In genomic region chr3:150237490-150237889, GRCh38 we compare ENCODE assay signal across 1 cellular context.
TF ChIP-seq lines count a peak whose summit lies in the region.

No MANE protein-coding gene starts in this region.

TF ChIP-seq in H1, 55 proteins besides CTCF, POLR2A, EP300 and RAD21:
- no peak for TF ChIP-seq SIRT6 (IDR thresholded peaks at IDR 0.05; ENCODE audit: low read length)
- no peak for TF ChIP-seq CBX8 (IDR thresholded peaks at IDR 0.05; ENCODE audit: borderline replicate concordance, low read depth, low read length)
- TF ChIP-seq HDAC6 (IDR thresholded peaks at IDR 0.05; ENCODE audit: low read depth, low read length): no peak
- TF ChIP-seq RNF2 (IDR thresholded peaks at IDR 0.05; ENCODE audit: borderline replicate concordance, low read depth, low read length, missing control alignments, poor library complexity, severe bottlenecking): no peak
- no peak for TF ChIP-seq TAF1 (IDR thresholded peaks at IDR 0.05; ENCODE audit: low read depth, low read length)
- TF ChIP-seq FOSL1 (IDR thresholded peaks at IDR 0.05; ENCODE audit: insufficient read depth, low read depth, low read length): no peak
- TF ChIP-seq NRF1 (IDR thresholded peaks at IDR 0.05; ENCODE audit: low read depth, low read length): no peak
- TF ChIP-seq, protein P1, sequence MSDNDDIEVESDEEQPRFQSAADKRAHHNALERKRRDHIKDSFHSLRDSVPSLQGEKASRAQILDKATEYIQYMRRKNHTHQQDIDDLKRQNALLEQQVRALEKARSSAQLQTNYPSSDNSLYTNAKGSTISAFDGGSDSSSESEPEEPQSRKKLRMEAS (IDR thresholded peaks at IDR 0.05): no peak
- TF ChIP-seq CHD2 (IDR thresholded peaks at IDR 0.05; ENCODE audit: low read length): no peak
- TF ChIP-seq GTF2F1 (IDR thresholded peaks at IDR 0.05; ENCODE audit: borderline replicate concordance, low read depth, low read length): no peak
- no peak for TF ChIP-seq EGR1 (IDR thresholded peaks at IDR 0.05; ENCODE audit: borderline replicate concordance, low read depth, low read length)
- TF ChIP-seq JUN (IDR thresholded peaks at IDR 0.05; ENCODE audit: low read depth, low read length): no peak
- no peak for TF ChIP-seq RXRA (IDR thresholded peaks at IDR 0.05; ENCODE audit: insufficient read depth, low read depth, low read length)
- TF ChIP-seq KDM5A (IDR thresholded peaks at IDR 0.05; ENCODE audit: low read length): no peak
- TF ChIP-seq, protein P2, sequence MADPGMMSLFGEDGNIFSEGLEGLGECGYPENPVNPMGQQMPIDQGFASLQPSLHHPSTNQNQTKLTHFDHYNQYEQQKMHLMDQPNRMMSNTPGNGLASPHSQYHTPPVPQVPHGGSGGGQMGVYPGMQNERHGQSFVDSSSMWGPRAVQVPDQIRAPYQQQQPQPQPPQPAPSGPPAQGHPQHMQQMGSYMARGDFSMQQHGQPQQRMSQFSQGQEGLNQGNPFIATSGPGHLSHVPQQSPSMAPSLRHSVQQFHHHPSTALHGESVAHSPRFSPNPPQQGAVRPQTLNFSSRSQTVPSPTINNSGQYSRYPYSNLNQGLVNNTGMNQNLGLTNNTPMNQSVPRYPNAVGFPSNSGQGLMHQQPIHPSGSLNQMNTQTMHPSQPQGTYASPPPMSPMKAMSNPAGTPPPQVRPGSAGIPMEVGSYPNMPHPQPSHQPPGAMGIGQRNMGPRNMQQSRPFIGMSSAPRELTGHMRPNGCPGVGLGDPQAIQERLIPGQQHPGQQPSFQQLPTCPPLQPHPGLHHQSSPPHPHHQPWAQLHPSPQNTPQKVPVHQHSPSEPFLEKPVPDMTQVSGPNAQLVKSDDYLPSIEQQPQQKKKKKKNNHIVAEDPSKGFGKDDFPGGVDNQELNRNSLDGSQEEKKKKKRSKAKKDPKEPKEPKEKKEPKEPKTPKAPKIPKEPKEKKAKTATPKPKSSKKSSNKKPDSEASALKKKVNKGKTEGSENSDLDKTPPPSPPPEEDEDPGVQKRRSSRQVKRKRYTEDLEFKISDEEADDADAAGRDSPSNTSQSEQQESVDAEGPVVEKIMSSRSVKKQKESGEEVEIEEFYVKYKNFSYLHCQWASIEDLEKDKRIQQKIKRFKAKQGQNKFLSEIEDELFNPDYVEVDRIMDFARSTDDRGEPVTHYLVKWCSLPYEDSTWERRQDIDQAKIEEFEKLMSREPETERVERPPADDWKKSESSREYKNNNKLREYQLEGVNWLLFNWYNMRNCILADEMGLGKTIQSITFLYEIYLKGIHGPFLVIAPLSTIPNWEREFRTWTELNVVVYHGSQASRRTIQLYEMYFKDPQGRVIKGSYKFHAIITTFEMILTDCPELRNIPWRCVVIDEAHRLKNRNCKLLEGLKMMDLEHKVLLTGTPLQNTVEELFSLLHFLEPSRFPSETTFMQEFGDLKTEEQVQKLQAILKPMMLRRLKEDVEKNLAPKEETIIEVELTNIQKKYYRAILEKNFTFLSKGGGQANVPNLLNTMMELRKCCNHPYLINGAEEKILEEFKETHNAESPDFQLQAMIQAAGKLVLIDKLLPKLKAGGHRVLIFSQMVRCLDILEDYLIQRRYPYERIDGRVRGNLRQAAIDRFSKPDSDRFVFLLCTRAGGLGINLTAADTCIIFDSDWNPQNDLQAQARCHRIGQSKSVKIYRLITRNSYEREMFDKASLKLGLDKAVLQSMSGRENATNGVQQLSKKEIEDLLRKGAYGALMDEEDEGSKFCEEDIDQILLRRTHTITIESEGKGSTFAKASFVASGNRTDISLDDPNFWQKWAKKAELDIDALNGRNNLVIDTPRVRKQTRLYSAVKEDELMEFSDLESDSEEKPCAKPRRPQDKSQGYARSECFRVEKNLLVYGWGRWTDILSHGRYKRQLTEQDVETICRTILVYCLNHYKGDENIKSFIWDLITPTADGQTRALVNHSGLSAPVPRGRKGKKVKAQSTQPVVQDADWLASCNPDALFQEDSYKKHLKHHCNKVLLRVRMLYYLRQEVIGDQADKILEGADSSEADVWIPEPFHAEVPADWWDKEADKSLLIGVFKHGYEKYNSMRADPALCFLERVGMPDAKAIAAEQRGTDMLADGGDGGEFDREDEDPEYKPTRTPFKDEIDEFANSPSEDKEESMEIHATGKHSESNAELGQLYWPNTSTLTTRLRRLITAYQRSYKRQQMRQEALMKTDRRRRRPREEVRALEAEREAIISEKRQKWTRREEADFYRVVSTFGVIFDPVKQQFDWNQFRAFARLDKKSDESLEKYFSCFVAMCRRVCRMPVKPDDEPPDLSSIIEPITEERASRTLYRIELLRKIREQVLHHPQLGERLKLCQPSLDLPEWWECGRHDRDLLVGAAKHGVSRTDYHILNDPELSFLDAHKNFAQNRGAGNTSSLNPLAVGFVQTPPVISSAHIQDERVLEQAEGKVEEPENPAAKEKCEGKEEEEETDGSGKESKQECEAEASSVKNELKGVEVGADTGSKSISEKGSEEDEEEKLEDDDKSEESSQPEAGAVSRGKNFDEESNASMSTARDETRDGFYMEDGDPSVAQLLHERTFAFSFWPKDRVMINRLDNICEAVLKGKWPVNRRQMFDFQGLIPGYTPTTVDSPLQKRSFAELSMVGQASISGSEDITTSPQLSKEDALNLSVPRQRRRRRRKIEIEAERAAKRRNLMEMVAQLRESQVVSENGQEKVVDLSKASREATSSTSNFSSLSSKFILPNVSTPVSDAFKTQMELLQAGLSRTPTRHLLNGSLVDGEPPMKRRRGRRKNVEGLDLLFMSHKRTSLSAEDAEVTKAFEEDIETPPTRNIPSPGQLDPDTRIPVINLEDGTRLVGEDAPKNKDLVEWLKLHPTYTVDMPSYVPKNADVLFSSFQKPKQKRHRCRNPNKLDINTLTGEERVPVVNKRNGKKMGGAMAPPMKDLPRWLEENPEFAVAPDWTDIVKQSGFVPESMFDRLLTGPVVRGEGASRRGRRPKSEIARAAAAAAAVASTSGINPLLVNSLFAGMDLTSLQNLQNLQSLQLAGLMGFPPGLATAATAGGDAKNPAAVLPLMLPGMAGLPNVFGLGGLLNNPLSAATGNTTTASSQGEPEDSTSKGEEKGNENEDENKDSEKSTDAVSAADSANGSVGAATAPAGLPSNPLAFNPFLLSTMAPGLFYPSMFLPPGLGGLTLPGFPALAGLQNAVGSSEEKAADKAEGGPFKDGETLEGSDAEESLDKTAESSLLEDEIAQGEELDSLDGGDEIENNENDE (IDR thresholded peaks at IDR 0.05; ENCODE audit: insufficient replicate concordance, low read length): no peak
- no peak for TF ChIP-seq BCL11A (IDR thresholded peaks at IDR 0.05; ENCODE audit: low read depth in 2 of 2, low read length in 2 of 2)
- no peak for TF ChIP-seq GABPA (IDR thresholded peaks at IDR 0.05; ENCODE audit: borderline replicate concordance, insufficient read depth, low read length)
- no peak for TF ChIP-seq KDM1A (IDR thresholded peaks at IDR 0.05; ENCODE audit: borderline replicate concordance, low read length)
